8 cellular contexts compared by ENCODE assay signal in genomic region chr6:127641905-127642304, GRCh38.
DNase-seq lines count a peak whose midpoint lies in the region; ATAC-seq and TF ChIP-seq lines count a peak whose summit lies in the region.

No MANE protein-coding gene starts in this region.

- H3K9me3 Mint-ChIP-seq in mesothelial cell of epicardium = peaks cover 14% of the 10 kb centered on the region

- H3K27me3 Mint-ChIP-seq in mesothelial cell of epicardium (ENCODE audit: low read depth) = peaks cover 45% of the 10 kb centered on the region

- DNase-seq in D341Med (ENCODE audit: low spot score) (peak; percentile 69), NOMO-1 (lab: John Stamatoyannopoulos, UW; ENCODE audit: unreplicated experiment in 2 of 2) (peak; percentile 14 to 22), choroid plexus epithelial cell (ENCODE audit: low read depth) (peak; percentile 55), mesothelial cell of epicardium (ENCODE audit: low spot score in 2 of 2, unreplicated experiment in 2 of 2) (no peak), T1000 (lab: John Stamatoyannopoulos, UW) (no peak)

- TF ChIP-seq CTCF in choroid plexus epithelial cell (conservative IDR thresholded peaks at IDR 0.05; ENCODE audit: low read depth, low read length) (peak; percentile 81), mesothelial cell of epicardium (IDR thresholded peaks at IDR 0.05; ENCODE audit: unreplicated experiment) (peak; percentile 45)

- peaks cover 2% of the 10 kb centered on the region for H3K36me3 Mint-ChIP-seq in mesothelial cell of epicardium

- ATAC-seq in GM18907 (IDR thresholded peaks at IDR 0.05; ENCODE audit: unreplicated experiment) (peak; percentile 84), HG03342 (IDR thresholded peaks at IDR 0.05; ENCODE audit: unreplicated experiment) (peak; percentile 78), GM19023 (IDR thresholded peaks at IDR 0.05; ENCODE audit: unreplicated experiment) (no peak)

- H3K27ac Mint-ChIP-seq in mesothelial cell of epicardium = no peak overlapping the region

- H3K4me3 Mint-ChIP-seq in mesothelial cell of epicardium = no peak overlapping the region

- no peak overlapping the region for H3K4me3 ChIP-seq in choroid plexus epithelial cell (ENCODE audit: low read depth, low read length)

- no peaks in the 10 kb centered on the region for H3K4me1 Mint-ChIP-seq in mesothelial cell of epicardium

Comparison
In these comparisons a context has a peak if more than half of its experiments do, and no peak if none do; other contexts are left out.
1. DNase-seq: peak in D341Med (single experiment), NOMO-1 (2 of 2) and choroid plexus epithelial cell (single experiment); none in mesothelial cell of epicardium (0 of 2) and T1000 (single experiment).